16 cellular contexts compared by ENCODE assay signal in genomic region chr3:149992416-149993058, GRCh38. TPM values are rescaled to one million over a fixed set of nuclear protein-coding genes. Genes with fewer than 3 reads are reported as not detected.
DNase-seq lines count a peak whose midpoint lies in the region; TF ChIP-seq lines count a peak whose summit lies in the region.
"Had no signal": no experiment of that assay in that cellular context is flagged by ENCODE, and none has a peak within 500 bp of the region (broad histone marks: within the 10 kb centered on the region; RNA-seq: fewer than 3 reads in every experiment).

No MANE protein-coding gene starts in this region.

- no peaks in the 10 kb centered on the region for H3K9me2 ChIP-seq in PC-9 (ENCODE audit: insufficient read depth)

- DNase-seq in H7, result peak; percentile 20
- DNase-seq in brain microvascular endothelial cell, result no peak
- peak; percentile 38 for DNase-seq in iPS-NIHi11 (ENCODE audit: low spot score)
- no peak for DNase-seq in PC-9
- no peak for DNase-seq in GM10266 (ENCODE audit: extremely low spot score)
- DNase-seq in COLO668 (lab: John Stamatoyannopoulos, UW; ENCODE audit: unreplicated experiment), result no peak
- no peak for DNase-seq in thyroid gland
- DNase-seq: ACHN; BE2C; C1 segment of cervical spinal cord; Caco-2; CD4-positive, CD25-positive, alpha-beta regulatory T cell; CD8-positive, alpha-beta memory T cell; GF-D8; KBM-7 had no signal

- H3K9me3 ChIP-seq in PC-9 (ENCODE audit: insufficient read depth, low read depth) (peaks cover 14% of the 10 kb centered on the region; the same call in 1 of the 2 replicates), thyroid gland (no peaks in the 10 kb centered on the region)
- H3K9me3 ChIP-seq: BE2C had no signal

- WGBS in thyroid gland, 2 donors, result 98 to 100% methylated on average over 4 of the region's 4 CpGs

- H3K36me3 ChIP-seq in H7 (replicated peaks; ENCODE audit: control insufficient read depth, insufficient read depth, low read length) (no peaks in the 10 kb centered on the region), brain microvascular endothelial cell (replicated peaks) (no peaks in the 10 kb centered on the region), PC-9 (ENCODE audit: low read depth) (no peaks in the 10 kb centered on the region), thyroid gland (no peaks in the 10 kb centered on the region)
- H3K36me3 ChIP-seq: BE2C had no signal

- H3F3A ChIP-seq in PC-9 (ENCODE audit: insufficient read depth, low read depth), result no peaks in the 10 kb centered on the region

- no peak overlapping the region for H3K4me3 ChIP-seq in H7 (ENCODE audit: insufficient read depth, low read depth, low read length)
- no peak overlapping the region for H3K4me3 ChIP-seq in brain microvascular endothelial cell (ENCODE audit: low read depth, low read length)
- no peak overlapping the region for H3K4me3 ChIP-seq in PC-9
- no peak overlapping the region for H3K4me3 ChIP-seq in thyroid gland (replicated peaks in 1 of 3)
- H3K4me3 ChIP-seq: GM12878 had no signal

- no peak overlapping the region for H2AFZ ChIP-seq in PC-9

- H3K27ac ChIP-seq in brain microvascular endothelial cell (no peak overlapping the region), PC-9 (no peak overlapping the region), thyroid gland (no peak overlapping the region)

- intact Hi-C loops in PC-9 (cut with micrococcal nuclease; ENCODE audit: unreplicated experiment) (no loop called here), thyroid gland (cut with DNase I) (no loop called here)

- POLR2A ChIA-PET in PC-9 (lab: Charles Lee; ENCODE audit: unreplicated experiment), result no interaction called here

- CTCF ChIA-PET in PC-9 (lab: Charles Lee), result no interaction called here

- H3K4me1 ChIP-seq in PC-9 (replicated peaks; ENCODE audit: insufficient read depth) (no peaks in the 10 kb centered on the region), thyroid gland (no peaks in the 10 kb centered on the region)
- H3K4me1 ChIP-seq: BE2C, Caco-2 had no signal

- TF ChIP-seq CTCF in brain microvascular endothelial cell (IDR thresholded peaks at IDR 0.05; ENCODE audit: low read depth, low read length, missing control alignments) (peak; percentile 8), PC-9 (conservative IDR thresholded peaks at IDR 0.05) (no peak), GM10266 (IDR thresholded peaks at IDR 0.05; ENCODE audit: control insufficient read depth, insufficient read depth, low read depth, missing control alignments) (no peak), thyroid gland (IDR thresholded peaks at IDR 0.05) (no peak)

- no peak overlapping the region for H3K4me2 ChIP-seq in PC-9

- no peaks in the 10 kb centered on the region for H4K20me1 ChIP-seq in PC-9 (ENCODE audit: insufficient read depth)

- no TSS peak for BruUV-seq in PC-9 (replicated peaks; lab: Mats Ljungman, UMichigan)

- TF ChIP-seq POLR2A in thyroid gland (IDR thresholded peaks at IDR 0.05), result no peak

- in situ Hi-C loops in brain microvascular endothelial cell (cut with HindIII; ENCODE audit: low pct_ligation_motif_present, low sequenced_read_pairs), result no loop called here

- H3K27me3 ChIP-seq in H7 (ENCODE audit: control insufficient read depth, insufficient read depth, low read length), result no peaks in the 10 kb centered on the region
- no peaks in the 10 kb centered on the region for H3K27me3 ChIP-seq in brain microvascular endothelial cell (replicated peaks)
- no peaks in the 10 kb centered on the region for H3K27me3 ChIP-seq in PC-9 (ENCODE audit: insufficient read depth, low read depth)
- H3K27me3 ChIP-seq in thyroid gland, result no peaks in the 10 kb centered on the region
- H3K27me3 ChIP-seq: BE2C had no signal

- H3K79me2 ChIP-seq in PC-9 (ENCODE audit: low read depth), result no peaks in the 10 kb centered on the region

RNA-seq across cellular contexts. Expression of gene PFN2, which starts 21.8 kb away (rescaled TPM):
- 236 and 243 TPM in 2 replicates for total RNA-seq in H7 (2014; rRNA removed; shearing (Covaris generic))
- 164 and 187 TPM in 2 replicates for total RNA-seq in PC-9 (2021)
- 100 to 1,000 TPM in 3 of 4 donors, 10 to 100 TPM in 1; 96.1 to 114 (median 111) TPM for total RNA-seq in thyroid gland

Comparison
In these comparisons a context has a peak if more than half of its experiments do, and no peak if none do; other contexts are left out.
1. DNase-seq: peak in H7 (single experiment) and iPS-NIHi11 (single experiment); none in brain microvascular endothelial cell (single experiment), PC-9 (0 of 2), GM10266 (single experiment), COLO668 (single experiment) and thyroid gland (0 of 2).